19 cellular contexts compared by ENCODE assay signal in genomic region chr22:42065408-42066132, GRCh38. TPM values are rescaled to one million over a fixed set of nuclear protein-coding genes. Genes with fewer than 3 reads are reported as not detected.
DNase-seq lines count a peak whose midpoint lies in the region; ATAC-seq and TF ChIP-seq lines count a peak whose summit lies in the region.
"Had no signal": no experiment of that assay in that cellular context is flagged by ENCODE, and none has a peak within 500 bp of the region (broad histone marks: within the 10 kb centered on the region; RNA-seq: fewer than 3 reads in every experiment).

No MANE protein-coding gene starts in this region.

- TF ChIP-seq CTCF in smooth muscle cell (IDR thresholded peaks at IDR 0.05; ENCODE audit: borderline replicate concordance, insufficient read depth, poor library complexity, severe bottlenecking) = no peak

- H3K4me1 Mint-ChIP-seq in activated T-helper 17 cell treated with anti-CD3 and anti-CD28 coated beads, Interleukin-2, amount 50 U/mL, for 72 hours = no peaks in the 10 kb centered on the region

- H3F3A ChIP-seq in smooth muscle cell (ENCODE audit: low read depth) = no peaks in the 10 kb centered on the region

- 83% methylated on average over 14 of the region's 14 CpGs for WGBS in smooth muscle cell (ENCODE audit: low lambda C conversion rate)

- no peak overlapping the region for H2AFZ ChIP-seq in smooth muscle cell (ENCODE audit: low read depth)

- H3K4me1 ChIP-seq in HAP-1 = peaks cover 13% of the 10 kb centered on the region
- peaks cover 7% of the 10 kb centered on the region for H3K4me1 ChIP-seq in smooth muscle cell (ENCODE audit: low read depth)

- H3K27ac Mint-ChIP-seq in activated T-helper 17 cell treated with anti-CD3 and anti-CD28 coated beads, Interleukin-2, amount 50 U/mL, for 72 hours = peak overlapping the region; percentile 2
- H3K27ac Mint-ChIP-seq: activated CD4-positive, alpha-beta T cell treated with anti-CD3 and anti-CD28 coated beads, Interleukin-2, amount 10 ng/mL, durations not matched to agents 24 days and 14 days had no signal

- intact Hi-C loops in sciatic nerve (cut with DNase I) = loop anchor here (10.0 kb wide), 1 partner anchor 91 kb away; no protein-coding TSS in a partner anchor

- no peaks in the 10 kb centered on the region for H3K79me2 ChIP-seq in smooth muscle cell (ENCODE audit: low read depth)

- H3K27me3 ChIP-seq in HAP-1 (ENCODE audit: low read depth) (no peaks in the 10 kb centered on the region), smooth muscle cell (ENCODE audit: low read depth) (no peaks in the 10 kb centered on the region)
- H3K27me3 ChIP-seq: esophagus muscularis mucosa, gastroesophageal sphincter, MG63, upper lobe of left lung had no signal

- DNase-seq in HAP-1 (ENCODE audit: low spot score in 2 of 2) (peak; percentile 49 to 77), iPS-NIHi11 (ENCODE audit: low spot score) (peak; percentile 33), sciatic nerve (ENCODE audit: low spot score) (peak; percentile 39), smooth muscle cell (lab: John Stamatoyannopoulos, UW; ENCODE audit: unreplicated experiment) (no peak)
- DNase-seq: DND-41; effector CD4-positive, alpha-beta T cell; left ventricle myocardium superior; MG63; NCI-H1417 treated with DMSO at 0.1 percent for 48 hours; NCI-H2171; NCI-H524 treated with DMSO at 0.1 percent for 48 hours; stimulated activated CD4-positive, alpha-beta T cell treated with anti-CD3 and anti-CD28 coated beads, Interleukin-12 subunit alpha, Interleukin-12 subunit beta, amount 100 ng/mL, for 4 hours had no signal

- no peak overlapping the region for H3K4me3 ChIP-seq in HAP-1
- no peak overlapping the region for H3K4me3 ChIP-seq in smooth muscle cell
- H3K4me3 ChIP-seq: esophagus muscularis mucosa, gastroesophageal sphincter, MG63, upper lobe of left lung had no signal

- H3K27ac ChIP-seq in smooth muscle cell (ENCODE audit: low read depth) = no peak overlapping the region
- H3K27ac ChIP-seq: esophagus muscularis mucosa, gastroesophageal sphincter, upper lobe of left lung had no signal

- H3K9me3 ChIP-seq in HAP-1 (no peaks in the 10 kb centered on the region), smooth muscle cell (replicated peaks; ENCODE audit: low read depth) (no peaks in the 10 kb centered on the region)
- H3K9me3 ChIP-seq: esophagus muscularis mucosa, gastroesophageal sphincter, MG63, upper lobe of left lung had no signal

- no peaks in the 10 kb centered on the region for H3K9me3 Mint-ChIP-seq in activated T-helper 17 cell treated with anti-CD3 and anti-CD28 coated beads, Interleukin-2, amount 50 U/mL, for 72 hours
- H3K9me3 Mint-ChIP-seq: activated CD4-positive, alpha-beta T cell treated with anti-CD3 and anti-CD28 coated beads, Interleukin-2, amount 10 ng/mL, durations not matched to agents 24 days and 14 days had no signal

- H3K36me3 ChIP-seq in HAP-1 (replicated peaks) (peaks cover 45% of the 10 kb centered on the region), smooth muscle cell (ENCODE audit: low read depth) (no peaks in the 10 kb centered on the region)

- in situ Hi-C loops in HAP-1 (cut with MboI; ENCODE audit: low sequenced_read_pairs) = no loop called here

- no peak overlapping the region for H3K9ac ChIP-seq in smooth muscle cell (ENCODE audit: low read depth)

- ATAC-seq in activated T-helper 17 cell treated with anti-CD3 and anti-CD28 coated beads, Interleukin-2, amount 50 U/mL, for 72 hours (replicated peaks) = no peak
- ATAC-seq in sciatic nerve = no peak
- no peak for ATAC-seq in GM19463 (IDR thresholded peaks at IDR 0.05; ENCODE audit: unreplicated experiment)
- ATAC-seq in GM19328 (IDR thresholded peaks at IDR 0.05; ENCODE audit: unreplicated experiment) = no peak
- ATAC-seq: gastroesophageal sphincter, left ventricle myocardium superior had no signal

- H3K36me3 Mint-ChIP-seq in activated T-helper 17 cell treated with anti-CD3 and anti-CD28 coated beads, Interleukin-2, amount 50 U/mL, for 72 hours (ENCODE audit: low read depth) = peaks cover 67% of the 10 kb centered on the region

- H4K20me1 ChIP-seq in smooth muscle cell (ENCODE audit: low read depth) = no peaks in the 10 kb centered on the region

- H3K27me3 Mint-ChIP-seq in activated T-helper 17 cell treated with anti-CD3 and anti-CD28 coated beads, Interleukin-2, amount 50 U/mL, for 72 hours = no peaks in the 10 kb centered on the region
- H3K27me3 Mint-ChIP-seq: activated CD4-positive, alpha-beta T cell treated with anti-CD3 and anti-CD28 coated beads, Interleukin-2, amount 10 ng/mL, durations not matched to agents 24 days and 14 days had no signal

- no peak overlapping the region for H3K4me3 Mint-ChIP-seq in activated T-helper 17 cell treated with anti-CD3 and anti-CD28 coated beads, Interleukin-2, amount 50 U/mL, for 72 hours
- H3K4me3 Mint-ChIP-seq: activated CD4-positive, alpha-beta T cell treated with anti-CD3 and anti-CD28 coated beads, Interleukin-2, amount 10 ng/mL, durations not matched to agents 24 days and 14 days had no signal

- H3K4me2 ChIP-seq in smooth muscle cell = no peak overlapping the region

RNA-seq across cellular contexts. Expression of gene NAGA, which starts 5.0 kb away (rescaled TPM):
- total RNA-seq in activated T-helper 17 cell treated with anti-CD3 and anti-CD28 coated beads, Interleukin-2, amount 50 U/mL, for 72 hours = 10 to 100 TPM; 30.7 to 34.8 TPM
- total RNA-seq in sciatic nerve (17.0 TPM), smooth muscle cell (33.8 and 35.0 TPM in 2 replicates)
- 35.6 and 36.1 TPM in 2 replicates for polyA plus RNA-seq in smooth muscle cell

RNA-seq across cellular contexts. Expression of gene PHETA2, which starts 8.5 kb away (rescaled TPM):
- 1 to 10 TPM; 2.5 to 3.4 TPM for total RNA-seq in activated T-helper 17 cell treated with anti-CD3 and anti-CD28 coated beads, Interleukin-2, amount 50 U/mL, for 72 hours
- total RNA-seq in sciatic nerve (12.8 TPM), smooth muscle cell (6.7 and 10.8 TPM in 2 replicates)
- polyA plus RNA-seq in smooth muscle cell = 12.1 and 15.9 TPM in 2 replicates

RNA-seq across cellular contexts. Expression of gene SMDT1, which starts 13.9 kb away (rescaled TPM):
- total RNA-seq in activated T-helper 17 cell treated with anti-CD3 and anti-CD28 coated beads, Interleukin-2, amount 50 U/mL, for 72 hours = 10 to 100 TPM; 34.7 to 66.2 TPM
- total RNA-seq in sciatic nerve (53.3 TPM), smooth muscle cell (4.4 and 6.5 TPM in 2 replicates)
- 57.9 and 78.0 TPM in 2 replicates for polyA plus RNA-seq in smooth muscle cell

RNA-seq across cellular contexts. Expression of gene NDUFA6, which starts 25.0 kb away (rescaled TPM):
- total RNA-seq in activated T-helper 17 cell treated with anti-CD3 and anti-CD28 coated beads, Interleukin-2, amount 50 U/mL, for 72 hours = 10 to 100 TPM; 59.1 to 81.7 TPM
- total RNA-seq in sciatic nerve (31.9 TPM), smooth muscle cell (103 and 114 TPM in 2 replicates)
- polyA plus RNA-seq in smooth muscle cell = 264 and 284 TPM in 2 replicates
